Comparison of ENCODE assay signal across 13 cellular contexts in the genomic region with DNA sequence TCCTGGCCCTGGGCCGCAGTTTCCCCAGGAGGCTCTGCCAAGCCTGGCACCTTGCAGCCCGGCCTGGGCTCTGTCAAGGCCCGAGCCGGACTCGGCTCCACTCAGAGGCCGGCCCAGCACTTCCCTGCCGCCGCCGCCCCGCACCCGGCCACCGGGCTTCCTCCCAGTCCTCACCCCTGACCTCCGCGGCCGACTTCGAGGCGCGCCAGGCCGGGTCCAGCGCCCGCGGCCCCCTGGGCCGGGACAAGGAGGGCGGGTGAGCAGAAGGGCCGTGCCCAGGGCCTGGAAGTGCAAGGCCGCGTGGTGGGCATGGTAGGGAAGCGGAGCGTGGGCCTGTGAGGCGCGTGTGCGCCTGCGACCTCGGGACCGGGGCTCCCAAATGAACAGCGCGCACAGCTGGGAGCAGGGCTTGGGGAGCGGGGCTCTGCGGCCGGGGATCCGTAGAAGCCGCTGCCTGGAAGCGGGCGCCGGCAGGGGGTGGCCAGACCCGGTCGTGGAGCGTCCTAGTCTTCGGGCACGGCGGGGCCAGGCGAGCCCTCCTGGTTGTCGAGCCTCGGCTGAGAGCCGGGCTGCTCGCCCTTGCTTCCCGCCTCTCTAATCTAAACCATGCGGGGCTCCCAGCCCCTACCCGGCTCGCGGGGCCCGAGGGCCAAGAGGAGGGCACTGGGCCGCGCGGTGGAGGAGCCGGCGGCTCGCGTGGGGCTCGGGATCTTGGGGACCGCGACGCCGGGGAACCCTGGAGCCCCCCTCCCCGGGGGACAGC. TPM values are rescaled to one million over a fixed set of nuclear protein-coding genes. Genes with fewer than 3 reads are reported as not detected.
DNase-seq lines count a peak whose midpoint lies in the region; ATAC-seq, FAIRE-seq and TF ChIP-seq lines count a peak whose summit lies in the region.
"Had no signal": no experiment of that assay in that cellular context is flagged by ENCODE, and none has a peak within 500 bp of the region (broad histone marks: within the 10 kb centered on the region; RNA-seq: fewer than 3 reads in every experiment).

No MANE protein-coding gene starts in this region.

- H3K27ac ChIP-seq in right cardiac atrium (ENCODE audit: low read length): no peak overlapping the region
- no peak overlapping the region for H3K27ac ChIP-seq in psoas muscle
- H3K27ac ChIP-seq in MM.1S (ENCODE audit: low read length): no peak overlapping the region
- H3K27ac ChIP-seq: ovary had no signal

- no peaks in the 10 kb centered on the region for H3F3A ChIP-seq in MM.1S (ENCODE audit: insufficient read depth, low read length)

- no peaks in the 10 kb centered on the region for H3K79me2 ChIP-seq in MM.1S (ENCODE audit: low read length)

- H3K4me3 ChIP-seq in right cardiac atrium (ENCODE audit: low read length): peak overlapping the region; percentile 44
- peak overlapping the region; percentile 55 for H3K4me3 ChIP-seq in psoas muscle
- H3K4me3 ChIP-seq in MM.1S (ENCODE audit: low read length): no peak overlapping the region
- H3K4me3 ChIP-seq: ovary had no signal

- H3K27ac Mint-ChIP-seq in Calu3 (ENCODE audit: unreplicated experiment): no peak overlapping the region
- no peak overlapping the region for H3K27ac Mint-ChIP-seq in activated T-helper 17 cell treated with anti-CD3 and anti-CD28 coated beads, Interleukin-2, amount 50 U/mL, for 72 hours
- H3K27ac Mint-ChIP-seq: activated naive CD4-positive, alpha-beta T cell treated with anti-CD3 and anti-CD28 coated beads, Interleukin-2, amount 50 U/mL, for 72 hours had no signal

- no peaks in the 10 kb centered on the region for H4K20me1 ChIP-seq in MM.1S (ENCODE audit: insufficient read depth, low read length)

- H3K4me3 Mint-ChIP-seq in Calu3 (ENCODE audit: low read depth, unreplicated experiment): peak overlapping the region; percentile 61
- peak overlapping the region; percentile 51 for H3K4me3 Mint-ChIP-seq in activated T-helper 17 cell treated with anti-CD3 and anti-CD28 coated beads, Interleukin-2, amount 50 U/mL, for 72 hours

- H3K9me3 ChIP-seq in right cardiac atrium (ENCODE audit: control insufficient read depth, low read length) (no peaks in the 10 kb centered on the region), psoas muscle (no peaks in the 10 kb centered on the region), MM.1S (replicated peaks; ENCODE audit: insufficient read depth, low read length) (no peaks in the 10 kb centered on the region)

- 7% methylated on average over 75 of the region's 75 CpGs for WGBS in right cardiac atrium
- WGBS in psoas muscle, 3 donors: 12 to 16% (median 13%) methylated on average over 67 to 75 of the region's 75 CpGs

- H3K9me3 Mint-ChIP-seq in Calu3 (ENCODE audit: low read depth, unreplicated experiment): no peaks in the 10 kb centered on the region
- H3K9me3 Mint-ChIP-seq in activated T-helper 17 cell treated with anti-CD3 and anti-CD28 coated beads, Interleukin-2, amount 50 U/mL, for 72 hours: no peaks in the 10 kb centered on the region
- H3K9me3 Mint-ChIP-seq: activated naive CD4-positive, alpha-beta T cell treated with anti-CD3 and anti-CD28 coated beads, Interleukin-2, amount 50 U/mL, for 72 hours had no signal

- no peaks in the 10 kb centered on the region for H3K9me2 ChIP-seq in MM.1S (replicated peaks; ENCODE audit: insufficient read depth, low read length)

- H3K4me1 ChIP-seq in right cardiac atrium (ENCODE audit: control insufficient read depth, insufficient read depth, low read length) (no peaks in the 10 kb centered on the region), psoas muscle (no peaks in the 10 kb centered on the region), MM.1S (ENCODE audit: low read length) (no peaks in the 10 kb centered on the region)

- H3K27me3 ChIP-seq in right cardiac atrium (ENCODE audit: control insufficient read depth, insufficient read depth) (no peaks in the 10 kb centered on the region), psoas muscle (ENCODE audit: insufficient read depth in 3 of 3, low read length in 2 of 3) (peaks cover 0 to 67% (median 47%) of the 10 kb centered on the region in 3 donors), MM.1S (replicated peaks; ENCODE audit: insufficient read depth, low read length) (0 out of 2 replicates have a peak, but pooled peaks cover 3% of the 10 kb centered on the region)
- H3K27me3 ChIP-seq: ovary had no signal

- H3K4me2 ChIP-seq in MM.1S (ENCODE audit: low read depth, low read length): no peak overlapping the region

- H3K36me3 Mint-ChIP-seq in Calu3 (ENCODE audit: insufficient read depth, unreplicated experiment): no peaks in the 10 kb centered on the region
- no peaks in the 10 kb centered on the region for H3K36me3 Mint-ChIP-seq in activated T-helper 17 cell treated with anti-CD3 and anti-CD28 coated beads, Interleukin-2, amount 50 U/mL, for 72 hours (ENCODE audit: low read depth)

- peaks cover 31% of the 10 kb centered on the region for H3K27me3 Mint-ChIP-seq in Calu3 (ENCODE audit: unreplicated experiment)
- peaks cover 51% of the 10 kb centered on the region for H3K27me3 Mint-ChIP-seq in activated T-helper 17 cell treated with anti-CD3 and anti-CD28 coated beads, Interleukin-2, amount 50 U/mL, for 72 hours

- no peak for DNase-seq in Calu3
- peak in 1 of 3 donors; percentile 25 for DNase-seq in right cardiac atrium
- DNase-seq in psoas muscle: peak in 1 of 2 donors; percentile 51
- DNase-seq in KG1 (lab: John Stamatoyannopoulos, UW): no peak
- no peak for DNase-seq in GM12892 (ENCODE audit: insufficient read length)
- no peak for DNase-seq in MM.1S
- DNase-seq in HK-2 (ENCODE audit: unreplicated experiment): no peak
- DNase-seq: DMS79 treated with DMSO at 0.1 percent for 48 hours, Karpas-422, ovary had no signal

- intact Hi-C loops in Calu3 (cut with micrococcal nuclease; ENCODE audit: unreplicated experiment) (no loop called here), right cardiac atrium (cut with DNase I) (no loop called here), psoas muscle (cut with DNase I) (no loop called here)

- H3K36me3 ChIP-seq in psoas muscle (ENCODE audit: insufficient read depth in 1 of 2, low read depth in 1 of 2) (no peaks in the 10 kb centered on the region), MM.1S (replicated peaks; ENCODE audit: insufficient read depth, low read length) (no peaks in the 10 kb centered on the region)
- H3K36me3 ChIP-seq: ovary had no signal

- no peak for FAIRE-seq in GM12892 (lab: Jason Lieb, UNC)
- FAIRE-seq: TTC549 had no signal

- no peak overlapping the region for H3K9ac ChIP-seq in MM.1S (ENCODE audit: low read length)

- H2AFZ ChIP-seq in MM.1S (ENCODE audit: low read length): no peak overlapping the region

- TF ChIP-seq CTCF in Calu3 (IDR thresholded peaks at IDR 0.05; ENCODE audit: unreplicated experiment) (no peak), psoas muscle (IDR thresholded peaks at IDR 0.05) (no peak), MM.1S (IDR thresholded peaks at IDR 0.05; ENCODE audit: low read length) (no peak)

- TF ChIP-seq POLR2A in GM12892 (IDR thresholded peaks at IDR 0.05; ENCODE audit: low read depth, low read length): no peak

- no TSS peak for BruUV-seq in Calu3 (replicated peaks; lab: Mats Ljungman, UMichigan)

- no peak for ATAC-seq in activated T-helper 17 cell treated with anti-CD3 and anti-CD28 coated beads, Interleukin-2, amount 50 U/mL, for 72 hours (replicated peaks)
- ATAC-seq in right cardiac atrium: peak; percentile 39 to 58
- ATAC-seq in psoas muscle: peak in 3 of 4 donors; percentile 10 to 27 (median 21)
- ATAC-seq: activated naive CD4-positive, alpha-beta T cell treated with anti-CD3 and anti-CD28 coated beads, Interleukin-2, amount 50 U/mL, for 72 hours had no signal

- CTCF ChIA-PET in Calu3 (lab: Charles Lee): no interaction called here

- no peaks in the 10 kb centered on the region for H3K4me1 Mint-ChIP-seq in Calu3 (ENCODE audit: low read depth, unreplicated experiment)
- peaks cover 5% of the 10 kb centered on the region for H3K4me1 Mint-ChIP-seq in activated T-helper 17 cell treated with anti-CD3 and anti-CD28 coated beads, Interleukin-2, amount 50 U/mL, for 72 hours

RNA-seq across cellular contexts. Expression of gene TBX4, which starts 0.5 kb away (rescaled TPM):
- not detected in 2 replicates for total RNA-seq in Calu3 (2022)
- not detected for total RNA-seq in activated T-helper 17 cell treated with anti-CD3 and anti-CD28 coated beads, Interleukin-2, amount 50 U/mL, for 72 hours
- not detected for total RNA-seq in right cardiac atrium
- 0.11 TPM for polyA plus RNA-seq in right cardiac atrium
- total RNA-seq in psoas muscle: under 1 TPM in 1 of 4 donors, not detected in 3; 0.22 TPM
- polyA plus RNA-seq in psoas muscle: not detected
- not detected for polyA plus RNA-seq in GM12892 (2012; ENCODE audit: missing spikeins)
- total RNA-seq: activated naive CD4-positive, alpha-beta T cell treated with anti-CD3 and anti-CD28 coated beads, Interleukin-2, amount 50 U/mL, for 72 hours had no signal
- polyA plus RNA-seq: ovary had no signal

RNA-seq across cellular contexts. Expression of gene TBX2, which starts 52.1 kb away (rescaled TPM):
- total RNA-seq in Calu3 (2022) (0.14 and 0.15 TPM in 2 replicates), right cardiac atrium (10 to 100 TPM in 2 of 4 donors, 1 to 10 TPM in 2; 5.9 to 12.4 (median 8.1) TPM), psoas muscle (1 to 10 TPM; 6.3 to 8.7 (median 8.7) TPM)
- total RNA-seq in activated T-helper 17 cell treated with anti-CD3 and anti-CD28 coated beads, Interleukin-2, amount 50 U/mL, for 72 hours: not detected
- polyA plus RNA-seq in right cardiac atrium (9.5 TPM), psoas muscle (1 to 10 TPM; 3.5 to 5.2 (median 5.1) TPM)
- polyA plus RNA-seq in GM12892 (2012; ENCODE audit: missing spikeins): not detected
- total RNA-seq: activated naive CD4-positive, alpha-beta T cell treated with anti-CD3 and anti-CD28 coated beads, Interleukin-2, amount 50 U/mL, for 72 hours had no signal
